9 cellular contexts compared by ENCODE assay signal in genomic region chr20:44576297-44576696, GRCh38. TPM values are rescaled to one million over a fixed set of nuclear protein-coding genes. Genes with fewer than 3 reads are reported as not detected.
DNase-seq lines count a peak whose midpoint lies in the region; ATAC-seq and TF ChIP-seq lines count a peak whose summit lies in the region.
"Had no signal": no experiment of that assay in that cellular context is flagged by ENCODE, and none has a peak within 500 bp of the region (broad histone marks: within the 10 kb centered on the region; RNA-seq: fewer than 3 reads in every experiment).

No MANE protein-coding gene starts in this region.

- no peaks in the 10 kb centered on the region for H3K9me3 Mint-ChIP-seq in activated naive CD8-positive, alpha-beta T cell (ENCODE audit: low read depth)
- H3K9me3 Mint-ChIP-seq in activated naive CD8-positive, alpha-beta T cell treated with anti-CD3 and anti-CD28 coated beads for 36 hours = no peaks in the 10 kb centered on the region

- H3K4me1 Mint-ChIP-seq in activated naive CD8-positive, alpha-beta T cell (ENCODE audit: low read depth) = peaks cover 25% of the 10 kb centered on the region
- peaks cover 18% of the 10 kb centered on the region for H3K4me1 Mint-ChIP-seq in activated naive CD8-positive, alpha-beta T cell treated with anti-CD3 and anti-CD28 coated beads for 36 hours

- H3K27me3 Mint-ChIP-seq in activated naive CD8-positive, alpha-beta T cell = no peaks in the 10 kb centered on the region
- H3K27me3 Mint-ChIP-seq in activated naive CD8-positive, alpha-beta T cell treated with anti-CD3 and anti-CD28 coated beads for 36 hours = no peaks in the 10 kb centered on the region

- H3K9me3 ChIP-seq in SK-N-MC (ENCODE audit: low read depth, low read length) = no peaks in the 10 kb centered on the region
- H3K9me3 ChIP-seq in upper lobe of left lung = no peaks in the 10 kb centered on the region
- no peaks in the 10 kb centered on the region for H3K9me3 ChIP-seq in testis
- H3K9me3 ChIP-seq: body of pancreas had no signal

- TF ChIP-seq CTCF in upper lobe of left lung (IDR thresholded peaks at IDR 0.05) (peak in 4 of 6 experiments; percentile 12 to 36 (median 23)), testis (IDR thresholded peaks at IDR 0.05) (no peak)

- H3K27ac ChIP-seq in SK-N-MC (peak overlapping the region; percentile 76; the same call in 1 of the 2 replicates), upper lobe of left lung (peak overlapping the region; percentile 27 to 61 (median 51)), testis (no peak overlapping the region)
- H3K27ac ChIP-seq: body of pancreas had no signal

- TF ChIP-seq POLR2A in upper lobe of left lung (IDR thresholded peaks at IDR 0.05) = no peak
- no peak for TF ChIP-seq POLR2A in testis (IDR thresholded peaks at IDR 0.05)

- WGBS in upper lobe of left lung, 2 donors = 16 to 30% methylated on average over 3 of the region's 3 CpGs
- WGBS in testis, 2 donors = 64 to 74% methylated on average over 3 of the region's 3 CpGs

- peaks cover 40 to 53% (median 52%) of the 10 kb centered on the region in 4 donors for H3K4me1 ChIP-seq in upper lobe of left lung
- peaks cover 14% of the 10 kb centered on the region for H3K4me1 ChIP-seq in testis

- no peak for DNase-seq in activated naive CD8-positive, alpha-beta T cell treated with anti-CD3 and anti-CD28 coated beads for 36 hours
- DNase-seq in SK-N-MC (ENCODE audit: low read depth, low spot score) (no peak), glomerular visceral epithelial cell (ENCODE audit: extremely low spot score) (peak; percentile 30), upper lobe of left lung (no peak), testis (no peak), NCI-H1105 (lab: John Stamatoyannopoulos, UW) (no peak)

- ATAC-seq in upper lobe of left lung (ENCODE audit: low FRiP score in 2 of 2) (peak; percentile 56 to 64), GM19023 (IDR thresholded peaks at IDR 0.05; ENCODE audit: unreplicated experiment) (no peak)

- TF ChIP-seq EP300 in upper lobe of left lung (IDR thresholded peaks at IDR 0.05) = no peak

- no peaks in the 10 kb centered on the region for H3K36me3 ChIP-seq in SK-N-MC (ENCODE audit: insufficient read depth, low read length)
- no peaks in the 10 kb centered on the region for H3K36me3 ChIP-seq in upper lobe of left lung
- H3K36me3 ChIP-seq in testis (ENCODE audit: low read depth, missing control alignments) = no peaks in the 10 kb centered on the region

- peak overlapping the region; percentile 37 for H3K9ac ChIP-seq in SK-N-MC (ENCODE audit: insufficient read length)

- no peak overlapping the region for H3K27ac Mint-ChIP-seq in activated naive CD8-positive, alpha-beta T cell
- no peak overlapping the region for H3K27ac Mint-ChIP-seq in activated naive CD8-positive, alpha-beta T cell treated with anti-CD3 and anti-CD28 coated beads for 36 hours

- peaks cover 2% of the 10 kb centered on the region for H3K36me3 Mint-ChIP-seq in activated naive CD8-positive, alpha-beta T cell
- H3K36me3 Mint-ChIP-seq in activated naive CD8-positive, alpha-beta T cell treated with anti-CD3 and anti-CD28 coated beads for 36 hours = no peaks in the 10 kb centered on the region

- H3K4me3 ChIP-seq in SK-N-MC = no peak overlapping the region
- H3K4me3 ChIP-seq in upper lobe of left lung = no peak overlapping the region
- H3K4me3 ChIP-seq in testis = no peak overlapping the region
- H3K4me3 ChIP-seq: body of pancreas had no signal

- H3K27me3 ChIP-seq in upper lobe of left lung (no peaks in the 10 kb centered on the region), testis (no peaks in the 10 kb centered on the region)
- H3K27me3 ChIP-seq: body of pancreas had no signal

- peak overlapping the region; percentile 6 for H3K4me3 Mint-ChIP-seq in activated naive CD8-positive, alpha-beta T cell
- H3K4me3 Mint-ChIP-seq in activated naive CD8-positive, alpha-beta T cell treated with anti-CD3 and anti-CD28 coated beads for 36 hours = no peak overlapping the region

- intact Hi-C loops in testis (cut with DNase I; ENCODE audit: low total_unique reads) = no loop called here

RNA-seq across cellular contexts. Expression of gene PKIG, which starts 6.1 kb away (rescaled TPM):
- total RNA-seq in activated naive CD8-positive, alpha-beta T cell treated with anti-CD3 and anti-CD28 coated beads for 36 hours = 1 to 10 TPM; 8.8 to 9.2 TPM
- 10 to 100 TPM; 46.1 to 91.5 (median 67.8) TPM for total RNA-seq in upper lobe of left lung
- 10 to 100 TPM; 66.6 to 70.4 TPM for total RNA-seq in testis
- polyA plus RNA-seq in testis (ENCODE audit: insufficient read depth, low read depth, low replicate concordance) = 180 TPM

RNA-seq across cellular contexts. Expression of gene SERINC3, which starts 54.4 kb away (rescaled TPM):
- 10 to 100 TPM; 38.8 to 43.6 TPM for total RNA-seq in activated naive CD8-positive, alpha-beta T cell treated with anti-CD3 and anti-CD28 coated beads for 36 hours
- total RNA-seq in upper lobe of left lung (100 to 1,000 TPM in 4 of 6 donors, 10 to 100 TPM in 2; 56.3 to 122 (median 107) TPM), testis (100 to 1,000 TPM; 163 to 181 TPM)
- 263 TPM for polyA plus RNA-seq in testis (ENCODE audit: insufficient read depth, low read depth, low replicate concordance)

Comparison
In these comparisons a context has a peak if more than half of its experiments do, and no peak if none do; other contexts are left out.
1. H3K27ac ChIP-seq: peak in SK-N-MC (single experiment) and upper lobe of left lung (4 of 4); none in testis (0 of 2).
2. CTCF ChIP-seq: peak in upper lobe of left lung (4 of 6); none in testis (0 of 3).
3. RNA of gene PKIG, which starts 6.1 kb away (total RNA-seq): 46.1 to 91.5 TPM in upper lobe of left lung and 66.6 to 70.4 TPM in testis; 8.8 to 9.2 TPM in activated naive CD8-positive, alpha-beta T cell treated with anti-CD3 and anti-CD28 coated beads for 36 hours; every median in the first group is over 4 times any median in the second.